In the genomic region with DNA sequence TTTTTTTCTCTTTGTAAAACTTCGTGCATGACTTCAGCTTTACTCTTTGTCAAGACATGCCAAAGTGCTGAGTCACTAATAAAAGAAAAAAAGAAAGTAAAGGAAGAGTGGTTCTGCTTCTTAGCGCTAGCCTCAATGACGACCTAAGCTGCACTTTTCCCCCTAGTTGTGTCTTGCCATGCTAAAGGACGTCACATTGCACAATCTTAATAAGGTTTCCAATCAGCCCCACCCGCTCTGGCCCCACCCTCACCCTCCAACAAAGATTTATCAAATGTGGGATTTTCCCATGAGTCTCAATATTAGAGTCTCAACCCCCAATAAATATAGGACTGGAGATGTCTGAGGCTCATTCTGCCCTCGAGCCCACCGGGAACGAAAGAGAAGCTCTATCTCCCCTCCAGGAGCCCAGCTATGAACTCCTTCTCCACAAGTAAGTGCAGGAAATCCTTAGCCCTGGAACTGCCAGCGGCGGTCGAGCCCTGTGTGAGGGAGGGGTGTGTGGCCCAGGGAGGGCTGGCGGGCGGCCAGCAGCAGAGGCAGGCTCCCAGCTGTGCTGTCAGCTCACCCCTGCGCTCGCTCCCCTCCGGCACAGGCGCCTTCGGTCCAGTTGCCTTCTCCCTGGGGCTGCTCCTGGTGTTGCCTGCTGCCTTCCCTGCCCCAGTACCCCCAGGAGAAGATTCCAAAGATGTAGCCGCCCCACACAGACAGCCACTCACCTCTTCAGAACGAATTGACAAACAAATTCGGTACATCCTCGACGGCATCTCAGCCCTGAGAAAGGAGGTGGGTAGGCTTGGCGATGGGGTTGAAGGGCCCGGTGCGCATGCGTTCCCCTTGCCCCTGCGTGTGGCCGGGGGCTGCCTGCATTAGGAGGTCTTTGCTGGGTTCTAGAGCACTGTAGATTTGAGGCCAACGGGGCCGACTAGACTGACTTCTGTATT, we compare ENCODE assay signal across 9 cellular contexts. TPM values are rescaled to one million over a fixed set of nuclear protein-coding genes. Genes with fewer than 3 reads are reported as not detected.
DNase-seq lines count a peak whose midpoint lies in the region; ATAC-seq, FAIRE-seq and TF ChIP-seq lines count a peak whose summit lies in the region.
"Had no signal": no experiment of that assay in that cellular context is flagged by ENCODE, and none has a peak within 500 bp of the region (broad histone marks: within the 10 kb centered on the region; RNA-seq: fewer than 3 reads in every experiment).

A gene (plus strand): TSS at position 352 of the 944 bp plus-strand sequence. CDS start 63 bp downstream, at position 415.

- peak within 1 kb of the TSS; percentile 82 for H2BK20ac ChIP-seq in H1 (ENCODE audit: low read length)

- CTCF ChIA-PET in H1 (lab: Charles Lee; ENCODE audit: partially characterized antibody): interaction anchor here (0.6 to 16.8 kb wide), 59 partner anchors 9 to 467 kb away, joined by 3 to 385 read pairs (median 4); no protein-coding TSS in a partner anchor

- TF ChIP-seq RAD21 in H1 (IDR thresholded peaks at IDR 0.05 in 1 of 2, conservative IDR thresholded peaks at IDR 0.05 in 1 of 2; ENCODE audit: low read depth in 2 of 2, low read length in 2 of 2): no peak

- H2AFZ ChIP-seq in H1 (ENCODE audit: low read length): peak within 1 kb of the TSS; percentile 33; the same call in 1 of the 2 replicates

- H3K56ac ChIP-seq in H1 (replicated peaks; ENCODE audit: insufficient read length, low read depth, low read length): no peak within 1 kb of the TSS

- H3K18ac ChIP-seq in H1 (ENCODE audit: extremely low read depth, low read length): peak within 1 kb of the TSS; percentile 80

- no peak within 1 kb of the TSS for H3K9ac ChIP-seq in H1 (replicated peaks in 1 of 4; ENCODE audit: extremely low read depth in 1 of 4, low read depth in 3 of 4, low read length in 3 of 4)

- H3K9me3 ChIP-seq in T-helper 17 cell (ENCODE audit: control insufficient read depth, low read length, poor library complexity, severe bottlenecking) (no peaks in the 10 kb centered on the region), H1 (ENCODE audit: insufficient read depth in 2 of 2, low read depth in 1 of 2, low read length in 1 of 2) (no peaks in the 10 kb centered on the region), small intestine (ENCODE audit: control insufficient read depth, low read depth) (no peaks in the 10 kb centered on the region)

- TF ChIP-seq CTCF in H1 (IDR thresholded peaks at IDR 0.05; ENCODE audit: control extremely low read depth in 1 of 3, insufficient read depth in 1 of 3, low read depth in 1 of 3, low read length in 3 of 3): no peak

- H3K36me3 Mint-ChIP-seq in T-helper 17 cell (ENCODE audit: low read depth): no peaks in the 10 kb centered on the region

- no peak within 1 kb of the TSS for H2AK5ac ChIP-seq in H1 (ENCODE audit: low read depth, low read length)

- no peak within 1 kb of the TSS for H3K4ac ChIP-seq in H1 (replicated peaks; ENCODE audit: insufficient read length, low read depth, low read length)

- H3K79me2 ChIP-seq in H1 (ENCODE audit: control insufficient read depth in 1 of 2, insufficient read depth in 2 of 2, low read length in 2 of 2): no peaks in the 10 kb centered on the region

- H3K27me3 Mint-ChIP-seq in T-helper 17 cell: peaks cover 29% of the 10 kb centered on the region

- H3K4me1 Mint-ChIP-seq in T-helper 17 cell: peaks cover 16% of the 10 kb centered on the region

- H2BK120ac ChIP-seq in H1 (replicated peaks; ENCODE audit: low read depth, low read length): peak within 1 kb of the TSS; percentile 17

- H3K23ac ChIP-seq in H1 (ENCODE audit: insufficient read length): no peak within 1 kb of the TSS

- H3K23me2 ChIP-seq in H1 (ENCODE audit: low read depth, low read length): no peaks in the 10 kb centered on the region

- peak within 1 kb of the TSS; percentile 31 to 56; a peak in 3 of 4 replicates for H3K4me2 ChIP-seq in H1 (ENCODE audit: insufficient read depth in 1 of 2, low read depth in 2 of 2, low read length in 2 of 2)

- no peak for TF ChIP-seq EP300 in H1 (IDR thresholded peaks at IDR 0.05; ENCODE audit: borderline replicate concordance in 1 of 2, low read depth in 2 of 2, low read length in 2 of 2)

- no peaks in the 10 kb centered on the region for H4K20me1 ChIP-seq in H1 (replicated peaks in 1 of 2; ENCODE audit: control insufficient read depth in 1 of 2, insufficient read depth in 2 of 2, low read length in 2 of 2)

- 62% methylated on average over 30 of the region's 31 CpGs; no CpG with 5 or more reads in 1 of the 2 experiments for WGBS in H1 (ENCODE audit: extremely low coverage in 1 of 2, insufficient coverage in 1 of 2, insufficient read length in 1 of 2, insufficient replicate concordance in 2 of 2, low coverage in 1 of 2, low lambda C conversion rate in 2 of 2, missing lambda C conversion rate in 1 of 2), 2 experiments
- 31 to 55% (median 44%) methylated on average over 28 to 31 of the region's 31 CpGs for WGBS in small intestine, 3 donors

- H3K4me3 ChIP-seq in H1 (ENCODE audit: extremely low read depth in 1 of 4, insufficient read depth in 2 of 4, low read depth in 3 of 4, low read length in 4 of 4): peak within 1 kb of the TSS in 1 of 4 experiments; percentile 22; a peak in 1 of 8 replicates
- no peak within 1 kb of the TSS for H3K4me3 ChIP-seq in small intestine (ENCODE audit: low read depth in 1 of 2, low read length in 2 of 2)

- DNase-seq in Daoy (ENCODE audit: low read depth) (peak; percentile 99), NAMALWA (ENCODE audit: low spot score) (peak; percentile 46), T-helper 17 cell (no peak), H1 (ENCODE audit: low read depth in 1 of 2, low spot score in 2 of 2) (peak in 1 of 2 experiments; percentile 69), lung microvascular endothelial cell (ENCODE audit: low read depth in 2 of 2) (peak; percentile 77 to 93), stromal cell of bone marrow (ENCODE audit: low read depth) (peak; percentile 95), small intestine (no peak), GM19239 (ENCODE audit: insufficient read length, low spot score) (no peak)

- peak within 1 kb of the TSS; percentile 65 for H2BK12ac ChIP-seq in H1 (ENCODE audit: low read depth, low read length)

- no peak within 1 kb of the TSS for H4K5ac ChIP-seq in H1 (ENCODE audit: insufficient read length, low read depth, low read length)

- no peak for FAIRE-seq in H1 (lab: Jason Lieb, UNC)
- FAIRE-seq in small intestine (lab: Jason Lieb, UNC): no peak
- no peak for FAIRE-seq in GM19239 (lab: Jason Lieb, UNC)
- FAIRE-seq: TTC549 had no signal

- no peaks in the 10 kb centered on the region for H3K79me1 ChIP-seq in H1 (ENCODE audit: low read depth, low read length)

- H3K36me3 ChIP-seq in H1 (ENCODE audit: control insufficient read depth in 2 of 4, insufficient read depth in 4 of 4, low read length in 3 of 4) (no peaks in the 10 kb centered on the region), small intestine (ENCODE audit: control insufficient read depth in 2 of 2, insufficient read depth in 2 of 2, low read length in 2 of 2) (no peaks in the 10 kb centered on the region)

- POLR2A ChIA-PET in H1 (lab: Charles Lee; ENCODE audit: partially characterized antibody): interaction anchor here (0.7 to 6.1 kb wide), 7 partner anchors 17 to 166 kb away, joined by 3 to 52 read pairs (median 3); no protein-coding TSS in a partner anchor

- peak within 1 kb of the TSS; percentile 55 for H3K4me3 Mint-ChIP-seq in T-helper 17 cell

- H3K4me1 ChIP-seq in H1 (replicated peaks in 1 of 4; ENCODE audit: control insufficient read depth in 3 of 4, insufficient read depth in 4 of 4, low read length in 3 of 4) (peaks cover 4 to 9% (median 5%) of the 10 kb centered on the region in 4 experiments), small intestine (ENCODE audit: control insufficient read depth in 2 of 2, insufficient read depth in 1 of 2, low read depth in 1 of 2, low read length in 1 of 2) (no peaks in the 10 kb centered on the region)

- peak within 1 kb of the TSS; percentile 79; the same call in 1 of the 2 replicates for H2BK5ac ChIP-seq in H1 (ENCODE audit: low read depth, low read length)

- no peak within 1 kb of the TSS for H2BK15ac ChIP-seq in H1 (ENCODE audit: low read length)

- H3K27ac ChIP-seq in H1 (ENCODE audit: low read depth, low read length): no peak within 1 kb of the TSS
- H3K27ac ChIP-seq in small intestine (ENCODE audit: low read depth in 1 of 2, low read length in 1 of 2): peak within 1 kb of the TSS in 1 of 2 donors; percentile 38

- H3K27me3 ChIP-seq in H1 (replicated peaks in 1 of 4; ENCODE audit: control insufficient read depth in 3 of 4, extremely low read depth in 1 of 4, insufficient read depth in 3 of 4, low read length in 3 of 4): peaks cover 0 to 3% (median 0%) of the 10 kb centered on the region in 4 experiments; a peak in 2 of 7 replicates
- no peaks in the 10 kb centered on the region for H3K27me3 ChIP-seq in small intestine (ENCODE audit: control insufficient read depth in 2 of 2, insufficient read depth in 2 of 2, low read length in 2 of 2)

- ATAC-seq in T-helper 17 cell: peak; percentile 58

- no peak for TF ChIP-seq POLR2A in H1 (IDR thresholded peaks at IDR 0.05; ENCODE audit: control extremely low read depth in 1 of 2, low read depth in 2 of 2, low read length in 2 of 2)

- no peak within 1 kb of the TSS for H3K27ac Mint-ChIP-seq in T-helper 17 cell

- peak within 1 kb of the TSS; percentile 51 for H4K8ac ChIP-seq in H1 (ENCODE audit: extremely low read depth, insufficient read depth, low read length)

- peak within 1 kb of the TSS; percentile 37 for H4K91ac ChIP-seq in H1 (replicated peaks; ENCODE audit: insufficient read length, low read length)

- H3K14ac ChIP-seq in H1 (ENCODE audit: insufficient read length): no peak within 1 kb of the TSS

TF ChIP-seq in H1, 55 proteins besides CTCF, POLR2A, EP300 and RAD21 (continues in another document):
- TF ChIP-seq JUND (IDR thresholded peaks at IDR 0.05; ENCODE audit: low read length) (0 out of 2 replicates have a peak, but pooled peaks have one; percentile 12), CBX5 (IDR thresholded peaks at IDR 0.05; ENCODE audit: low read depth, low read length) (no peak), SP2 (IDR thresholded peaks at IDR 0.05; ENCODE audit: low read length) (no peak), RFX5 (IDR thresholded peaks at IDR 0.05; ENCODE audit: borderline replicate concordance, low read depth, low read length) (no peak)

RNA-seq across cellular contexts. Expression of the gene that starts here (rescaled TPM):
- 74.2 and 77.6 TPM in 2 replicates for total RNA-seq in Daoy (2014; rRNA removed; shearing (Covaris generic))
- total RNA-seq in T-helper 17 cell (1 to 10 TPM in 1 of 2 donors, under 1 TPM in 1; 0.57 to 1.5 TPM), lung microvascular endothelial cell (0.60 and 0.87 TPM in 2 replicates)
- 0.41 and 0.73 TPM in 2 replicates for total RNA-seq in H1 (2021; fragmentation: NEBNext Ultra II Directional; extraction: Animal tissue kit (Norgen Biotek cat#: 25700))
- polyA plus RNA-seq in H1 (2011; rRNA removed) (0.12 and 0.27 TPM in 2 replicates), small intestine (1 to 10 TPM in 2 of 3 donors, not detected in 1; 2.2 to 4.9 TPM)
- 0.14 TPM for polyA plus RNA-seq in H1 (2011; cell fraction: cytosol; rRNA removed)
- polyA plus RNA-seq in H1 (2011; cell fraction: nucleus; rRNA removed): 1.0 TPM
- 0.27 to 0.76 TPM (median 0.29 TPM) in 3 of 4 replicates, not detected in the other for polyA plus RNA-seq in H1 (2012, experiment 1 of 2)
- polyA plus RNA-seq in H1 (2012, experiment 2 of 2): 0.22 TPM
- polyA plus RNA-seq in H1 (2013, experiment 1 of 2): 0.85 TPM
- 0.87 TPM for polyA plus RNA-seq in H1 (2013, experiment 2 of 2)
- polyA minus RNA-seq in H1 (2011; rRNA and poly(A)+ RNA removed): 0.35 TPM in 1 of 2 replicates, not detected in the other
- polyA minus RNA-seq in H1 (2011; cell fraction: cytosol; rRNA and poly(A)+ RNA removed): not detected
- polyA minus RNA-seq in H1 (2011; cell fraction: nucleus; rRNA and poly(A)+ RNA removed): not detected

Comparison
In these comparisons a context has a peak if more than half of its experiments do, and no peak if none do; other contexts are left out.
1. RNA of the gene that starts here (total RNA-seq): 74.2 to 77.6 TPM in Daoy; 0.57 to 1.5 TPM in T-helper 17 cell, 0.60 to 0.87 TPM in lung microvascular endothelial cell and 0.41 to 0.73 TPM in H1; every median in the first group is over 10 times any median in the second.
2. Peak in DNase-seq in lung microvascular endothelial cell; RNA of the gene not detected or under 1 TPM.
3. DNase-seq: peak in Daoy (single experiment), NAMALWA (single experiment) and stromal cell of bone marrow (single experiment); none in T-helper 17 cell (0 of 3), small intestine (single experiment) and GM19239 (single experiment).